In genomic region chr15:71493526-71493925, GRCh38 we compare ENCODE assay signal across 16 cellular contexts.
"Had no signal": no experiment of that assay in that cellular context is flagged by ENCODE, and none has a peak within 500 bp of the region (broad histone marks: within the 10 kb centered on the region; RNA-seq: fewer than 3 reads in every experiment).

No MANE protein-coding gene starts in this region.

- H3K4me3 ChIP-seq: esophagus squamous epithelium, ovary, spleen, tibial artery, upper lobe of left lung, uterus had no signal

- H3K4me1 ChIP-seq: spleen, upper lobe of left lung, uterus had no signal

- H3K9me3 ChIP-seq: esophagus squamous epithelium, ovary, tibial artery, upper lobe of left lung, uterus had no signal

- H3K36me3 ChIP-seq: esophagus squamous epithelium, ovary, spleen, tibial artery, upper lobe of left lung, uterus had no signal

- ATAC-seq: effector memory CD8-positive, alpha-beta T cell; foreskin keratinocyte; naive thymus-derived CD8-positive, alpha-beta T cell; sciatic nerve; stimulated activated memory B cell treated with anti-CD40 and anti-IgM and Interleukin-4, amounts not matched to agents 10 μg/mL and 1 μg/mL and 100 μg/mL, for 72 hours had no signal

- DNase-seq: effector memory CD8-positive, alpha-beta T cell; esophagus squamous epithelium; foreskin keratinocyte; hippocampal formation; kidney glomerular epithelial cell; naive thymus-derived CD8-positive, alpha-beta T cell; ovary; spleen; stimulated activated CD4-positive, alpha-beta T cell treated with anti-CD3 and anti-CD28 coated beads, Interleukin-15, amount 100 ng/mL, for 24 hours; stimulated activated CD4-positive, alpha-beta T cell treated with anti-CD3 and anti-CD28 coated beads, Interleukin-1b, Interleukin-23, amount 100 ng/mL, for 48 hours; stimulated activated CD4-positive, alpha-beta T cell treated with anti-CD3 and anti-CD28 coated beads, Interleukin-4, amount 100 ng/mL, for 24 hours; tibial artery; upper lobe of left lung; uterus had no signal

- H3K27ac ChIP-seq: esophagus squamous epithelium, foreskin keratinocyte, ovary, spleen, tibial artery, upper lobe of left lung, uterus had no signal

- H3K27me3 ChIP-seq: esophagus squamous epithelium, foreskin keratinocyte, ovary, tibial artery, upper lobe of left lung, uterus had no signal
